ENCODE assay signal across 20 cellular contexts in the genomic region with DNA sequence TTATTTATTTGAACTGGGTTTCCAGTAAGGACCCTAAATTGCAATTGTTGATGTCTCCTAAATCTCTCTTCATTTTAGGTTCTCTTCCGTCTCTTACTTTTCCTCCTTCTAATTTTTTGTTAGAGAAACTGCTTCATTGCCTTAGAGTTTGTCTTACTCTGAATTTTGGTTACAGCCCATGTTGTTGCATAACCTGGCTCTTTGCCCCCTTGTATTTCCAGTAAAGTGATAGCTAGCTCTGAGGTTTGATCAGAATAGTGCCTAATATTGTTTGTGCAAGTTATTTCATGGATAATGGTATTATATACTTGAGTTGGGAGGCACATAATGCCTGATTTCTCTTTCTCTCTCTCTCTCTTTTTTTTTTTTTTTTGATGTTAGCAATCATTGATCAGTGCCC.
A peak's percentile ranks its signal among the peaks of the same experiment; 100 is the strongest.
DNase-seq lines count a peak whose midpoint lies in the region; ATAC-seq and TF ChIP-seq lines count a peak whose summit lies in the region.
"Had no signal": no experiment of that assay in that cellular context is flagged by ENCODE, and none has a peak within 500 bp of the region (broad histone marks: within the 10 kb centered on the region; RNA-seq: fewer than 3 reads in every experiment).

No MANE protein-coding gene starts in this region.

- no peak overlapping the region for H3K4me3 ChIP-seq in right atrium auricular region
- no peak overlapping the region for H3K4me3 ChIP-seq in Peyer's patch
- no peak overlapping the region for H3K4me3 ChIP-seq in fibroblast of the aortic adventitia (ENCODE audit: low read depth, low read length)
- H3K4me3 ChIP-seq in subcutaneous abdominal adipose tissue (ENCODE audit: low read depth in 1 of 5, low read length in 5 of 5): no peak overlapping the region
- H3K4me3 ChIP-seq: esophagus muscularis mucosa, SJCRH30, suprapubic skin had no signal

- no peaks in the 10 kb centered on the region for H3K36me3 ChIP-seq in right atrium auricular region
- no peaks in the 10 kb centered on the region for H3K36me3 ChIP-seq in Peyer's patch
- H3K36me3 ChIP-seq in subcutaneous abdominal adipose tissue (ENCODE audit: control insufficient read depth in 5 of 5, insufficient read depth in 5 of 5, low read length in 5 of 5): peaks cover 0 to 2% (median 0%) of the 10 kb centered on the region in 5 donors
- H3K36me3 ChIP-seq: esophagus muscularis mucosa, suprapubic skin had no signal

- intact Hi-C loops in left cardiac atrium (cut with DNase I): no loop called here

- H3K9me3 ChIP-seq in right atrium auricular region (no peaks in the 10 kb centered on the region), Peyer's patch (no peaks in the 10 kb centered on the region), subcutaneous abdominal adipose tissue (ENCODE audit: control insufficient read depth in 5 of 5, low read length in 5 of 5) (peaks cover 0 to 3% (median 0%) of the 10 kb centered on the region in 5 donors)
- H3K9me3 ChIP-seq: esophagus muscularis mucosa, suprapubic skin had no signal

- no peaks in the 10 kb centered on the region for H3K27me3 ChIP-seq in right atrium auricular region
- no peaks in the 10 kb centered on the region for H3K27me3 ChIP-seq in Peyer's patch
- H3K27me3 ChIP-seq in subcutaneous abdominal adipose tissue (ENCODE audit: control insufficient read depth in 5 of 5, insufficient read depth in 4 of 5, low read length in 5 of 5): no peaks in the 10 kb centered on the region
- H3K27me3 ChIP-seq: esophagus muscularis mucosa, suprapubic skin had no signal

- DNase-seq in left cardiac atrium (no peak), right atrium auricular region (ENCODE audit: low spot score) (no peak), Peyer's patch (no peak), fibroblast of the aortic adventitia (ENCODE audit: low read depth) (peak; percentile 54), substantia nigra (lab: John Stamatoyannopoulos, UW) (no peak)
- DNase-seq: ACHN; activated CD4-positive, alpha-beta T cell treated with anti-CD3 and anti-CD28 coated beads, Interleukin-2, amount 50 U/mL, for 4 hours; C1 segment of cervical spinal cord; endodermal cell; HCEC 1CT; mammary epithelial cell; NCI-H1092 treated with DMSO at 0.1 percent for 48 hours; NCI-H187 treated with DMSO at 0.1 percent for 48 hours; NCI-H524 treated with DMSO at 0.1 percent for 48 hours; SJCRH30 had no signal

- ATAC-seq in left cardiac atrium (peak; percentile 39 to 60), HG03045 (IDR thresholded peaks at IDR 0.05; ENCODE audit: unreplicated experiment) (no peak)
- ATAC-seq: Panc1 had no signal

- H3K4me1 ChIP-seq in right atrium auricular region (peaks cover 0 to 48% of the 10 kb centered on the region in 2 donors), Peyer's patch (peaks cover 0 to 6% (median 2%) of the 10 kb centered on the region in 4 donors), subcutaneous abdominal adipose tissue (ENCODE audit: control insufficient read depth in 5 of 5, insufficient read depth in 5 of 5, low read length in 5 of 5) (peaks cover 0 to 20% (median 12%) of the 10 kb centered on the region in 5 donors)
- H3K4me1 ChIP-seq: SJCRH30 had no signal

- TF ChIP-seq CTCF in right atrium auricular region (IDR thresholded peaks at IDR 0.05) (no peak), Peyer's patch (IDR thresholded peaks at IDR 0.05) (no peak), fibroblast of the aortic adventitia (IDR thresholded peaks at IDR 0.05; ENCODE audit: insufficient read depth, low read length) (no peak)

- H3K9ac ChIP-seq in subcutaneous abdominal adipose tissue (ENCODE audit: low read length in 5 of 5): no peak overlapping the region

- H3K27ac ChIP-seq in right atrium auricular region: peak overlapping the region in 1 of 2 donors; percentile 46
- H3K27ac ChIP-seq in Peyer's patch: peak overlapping the region; percentile 3 to 50 (median 46)
- peak overlapping the region; percentile 2 for H3K27ac ChIP-seq in subcutaneous abdominal adipose tissue (ENCODE audit: low read depth, low read length)
- no peak overlapping the region for H3K27ac ChIP-seq in substantia nigra (ENCODE audit: low read depth, low read length, poor library complexity, severe bottlenecking)
- H3K27ac ChIP-seq: esophagus muscularis mucosa, SJCRH30, suprapubic skin had no signal

- no peak for TF ChIP-seq POLR2A in Peyer's patch (IDR thresholded peaks at IDR 0.05)
